8 cellular contexts compared by ENCODE assay signal in the genomic region with DNA sequence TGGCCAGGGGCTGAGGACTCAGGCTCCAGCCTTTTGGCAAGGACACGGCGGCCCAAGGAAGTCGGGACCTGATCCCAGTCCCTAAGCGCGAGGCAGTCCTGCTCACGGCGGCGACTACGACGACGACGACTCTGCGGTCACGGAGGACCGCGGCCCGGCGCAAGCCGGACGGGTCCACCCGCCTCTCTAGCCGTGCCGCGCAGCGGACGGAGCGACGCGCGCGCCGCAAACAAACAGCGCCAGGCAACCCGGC. TPM values are rescaled to one million over a fixed set of nuclear protein-coding genes. Genes with fewer than 3 reads are reported as not detected.
DNase-seq lines count a peak whose midpoint lies in the region; ATAC-seq and TF ChIP-seq lines count a peak whose summit lies in the region.

No MANE protein-coding gene starts in this region.

- peak overlapping the region; percentile 14 for H3K27ac ChIP-seq in fibroblast of lung (ENCODE audit: insufficient read depth, low read length)

- H3K9me3 ChIP-seq in ES-I3 (ENCODE audit: control insufficient read depth, insufficient read depth, low read length) (no peaks in the 10 kb centered on the region), fibroblast of lung (ENCODE audit: control insufficient read depth, insufficient read depth, low read depth, low read length) (no peaks in the 10 kb centered on the region)

- peaks cover 1% of the 10 kb centered on the region for H3K4me1 Mint-ChIP-seq in progenitor cell of endocrine pancreas (ENCODE audit: low read depth)

- peak; percentile 13 for DNase-seq in SW480 (ENCODE audit: low spot score)
- DNase-seq in fibroblast of lung (ENCODE audit: low read depth in 2 of 2): peak in 1 of 2 donors; percentile 30
- DNase-seq in progenitor cell of endocrine pancreas (ENCODE audit: low spot score, unreplicated experiment): no peak
- DNase-seq in NCI-H1048 (lab: John Stamatoyannopoulos, UW): no peak
- no peak for DNase-seq in cortex of kidney (lab: John Stamatoyannopoulos, UW)
- no peak for DNase-seq in activated gamma-delta T cell (lab: John Stamatoyannopoulos, UW)

- no peaks in the 10 kb centered on the region for H4K20me1 ChIP-seq in fibroblast of lung (ENCODE audit: control insufficient read depth, extremely low read depth, insufficient read depth, low read length)

- H3K27ac Mint-ChIP-seq in progenitor cell of endocrine pancreas: peak overlapping the region; percentile 56

- H3K4me3 ChIP-seq in fibroblast of lung (replicated peaks in 1 of 4; ENCODE audit: control extremely low read depth in 1 of 4, insufficient read depth in 1 of 4, low read depth in 3 of 4, low read length in 4 of 4): peak overlapping the region; percentile 57 to 64 (median 61)

- H3K9me3 Mint-ChIP-seq in progenitor cell of endocrine pancreas (ENCODE audit: low read depth): no peaks in the 10 kb centered on the region

- peak overlapping the region; percentile 34 for H2AFZ ChIP-seq in fibroblast of lung (ENCODE audit: low read length)

- H3K4me1 ChIP-seq in ES-I3 (ENCODE audit: insufficient read depth, low read length): peaks cover 15% of the 10 kb centered on the region; the same call in 1 of the 2 replicates
- peaks cover 3% of the 10 kb centered on the region for H3K4me1 ChIP-seq in fibroblast of lung (ENCODE audit: control insufficient read depth, extremely low read depth, insufficient read depth, low read length)

- no peaks in the 10 kb centered on the region for H3K27me3 ChIP-seq in fibroblast of lung (ENCODE audit: control insufficient read depth, insufficient read depth, low read length)

- ATAC-seq in HG02588 (IDR thresholded peaks at IDR 0.05; ENCODE audit: unreplicated experiment): no peak

- no peaks in the 10 kb centered on the region for H3K36me3 Mint-ChIP-seq in progenitor cell of endocrine pancreas (ENCODE audit: insufficient read depth)

- H3K4me2 ChIP-seq in fibroblast of lung (ENCODE audit: extremely low read depth, insufficient read depth, low read length): peak overlapping the region; percentile 53

- TF ChIP-seq CTCF in fibroblast of lung (conservative IDR thresholded peaks at IDR 0.05 in 1 of 2, IDR thresholded peaks at IDR 0.05 in 1 of 2; ENCODE audit: low read depth in 1 of 2, low read length in 2 of 2): no peak
- no peak for TF ChIP-seq CTCF in progenitor cell of endocrine pancreas (IDR thresholded peaks at IDR 0.05; ENCODE audit: unreplicated experiment)

- H3K36me3 ChIP-seq in ES-I3 (ENCODE audit: insufficient read depth, low read length) (no peaks in the 10 kb centered on the region), fibroblast of lung (ENCODE audit: control insufficient read depth, insufficient read depth, low read length) (no peaks in the 10 kb centered on the region)

- peak overlapping the region; percentile 72 for H3K4me3 Mint-ChIP-seq in progenitor cell of endocrine pancreas (ENCODE audit: low read depth)

- H3K27me3 Mint-ChIP-seq in progenitor cell of endocrine pancreas: peaks cover 32% of the 10 kb centered on the region

- H3K9ac ChIP-seq in ES-I3 (ENCODE audit: low read depth, low read length) (peak overlapping the region; percentile 71), fibroblast of lung (ENCODE audit: insufficient read depth, low read length) (no peak overlapping the region)

- H3K79me2 ChIP-seq in fibroblast of lung (ENCODE audit: control insufficient read depth, insufficient read depth, low read length): no peaks in the 10 kb centered on the region

RNA-seq across cellular contexts. Expression of a gene that starts 0.4 kb away (rescaled TPM):
- total RNA-seq in fibroblast of lung (1.0 and 5.3 TPM in 2 replicates), progenitor cell of endocrine pancreas (1.2 TPM in 2 replicates)
- 1.0 and 2.7 TPM in 2 replicates for polyA plus RNA-seq in fibroblast of lung
- 0.89 and 2.8 TPM in 2 replicates for polyA plus RNA-seq in fibroblast of lung (2012)
- 0.31 and 5.8 TPM in 2 replicates for polyA minus RNA-seq in fibroblast of lung (ENCODE audit: low replicate concordance)

RNA-seq across cellular contexts. Expression of a gene that starts 59.4 kb away (rescaled TPM):
- total RNA-seq in fibroblast of lung (not detected in 2 replicates), progenitor cell of endocrine pancreas (not detected in 2 replicates)
- polyA plus RNA-seq in fibroblast of lung: not detected in 2 replicates
- polyA plus RNA-seq in fibroblast of lung (2012): not detected in 2 replicates
- not detected in 2 replicates for polyA minus RNA-seq in fibroblast of lung (ENCODE audit: low replicate concordance)
